Comparison of ENCODE assay signal across 23 cellular contexts in genomic region chr6:150584596-150584995, GRCh38. TPM values are rescaled to one million over a fixed set of nuclear protein-coding genes. Genes with fewer than 3 reads are reported as not detected.
DNase-seq lines count a peak whose midpoint lies in the region; ATAC-seq, FAIRE-seq and TF ChIP-seq lines count a peak whose summit lies in the region.
"Had no signal": no experiment of that assay in that cellular context is flagged by ENCODE, and none has a peak within 500 bp of the region (broad histone marks: within the 10 kb centered on the region; RNA-seq: fewer than 3 reads in every experiment).

No MANE protein-coding gene starts in this region.

- CTCF ChIA-PET in HepG2 (lab: Yijun Ruan, JAX; ENCODE audit: low intra/inter-chr PET ratio, low total read pairs), result no interaction called here

- H3K9me3 ChIP-seq in HepG2 (ENCODE audit: low read length) (no peaks in the 10 kb centered on the region), right lobe of liver (no peaks in the 10 kb centered on the region)
- H3K9me3 ChIP-seq: BLaER1, Caco-2 had no signal

- DNase-seq in HepG2 (ENCODE audit: low spot score) (no peak), right lobe of liver (no peak), left kidney (ENCODE audit: low read depth, low spot score) (peak; percentile 33), progenitor cell of endocrine pancreas (ENCODE audit: low spot score, unreplicated experiment) (no peak), Right ventricle myocardium inferior (ENCODE audit: missing footprints) (no peak), inferior parietal cortex (ENCODE audit: extremely low spot score) (no peak), left ventricle myocardium superior (no peak)
- DNase-seq: Caco-2; CD4-positive, CD25-positive, alpha-beta regulatory T cell; CD8-positive, alpha-beta T cell; DMS153; DND-41; GM23248; H9 had no signal

- H3K27me3 ChIP-seq in HepG2 (ENCODE audit: control insufficient read depth in 1 of 2, insufficient read depth in 2 of 2, low read length in 2 of 2), result 0 out of 5 replicates have a peak, but pooled peaks cover 0 to 5% of the 10 kb centered on the region in 2 experiments
- H3K27me3 ChIP-seq in right lobe of liver, result no peaks in the 10 kb centered on the region
- H3K27me3 ChIP-seq: BLaER1 had no signal

- TF ChIP-seq POLR2A in HepG2 (IDR thresholded peaks at IDR 0.05; ENCODE audit: insufficient read depth in 1 of 2, low read depth in 2 of 2, low read length in 2 of 2) (no peak), right lobe of liver (IDR thresholded peaks at IDR 0.05) (no peak)

- intact Hi-C loops in HepG2 (cut with micrococcal nuclease; ENCODE audit: unreplicated experiment), result no loop called here
- intact Hi-C loops in right lobe of liver (cut with DNase I), result no loop called here
- intact Hi-C loops in Right ventricle myocardium inferior (cut with DNase I), result no loop called here
- intact Hi-C loops in left ventricle myocardium superior (cut with micrococcal nuclease), result no loop called here

- H3K4me3 ChIP-seq in HepG2 (replicated peaks in 1 of 3; ENCODE audit: insufficient read depth in 1 of 3, low read depth in 2 of 3, low read length in 3 of 3), result no peak overlapping the region
- no peak overlapping the region for H3K4me3 ChIP-seq in right lobe of liver
- H3K4me3 ChIP-seq: BLaER1, GM23248 had no signal

- no peaks in the 10 kb centered on the region for H4K20me1 ChIP-seq in HepG2 (ENCODE audit: insufficient read depth, low read length)
- H4K20me1 ChIP-seq: BLaER1 had no signal

- 21% methylated on average over 1 of the region's 1 CpG for WGBS in HepG2 (ENCODE audit: low lambda C conversion rate)
- WGBS in right lobe of liver (ENCODE audit: insufficient coverage, low coverage, low lambda C conversion rate, missing lambda C conversion rate), result 100% methylated on average over 1 of the region's 1 CpG

- no peak overlapping the region for H3K9ac ChIP-seq in HepG2 (ENCODE audit: insufficient read depth, low read depth, low read length)
- H3K9ac ChIP-seq: BLaER1, GM23248 had no signal

- no peaks in the 10 kb centered on the region for H3K36me3 Mint-ChIP-seq in progenitor cell of endocrine pancreas (ENCODE audit: insufficient read depth)
- H3K36me3 Mint-ChIP-seq: CD4-positive, CD25-positive, alpha-beta regulatory T cell; CD8-positive, alpha-beta T cell had no signal

- H3K27ac ChIP-seq in HepG2 (ENCODE audit: extremely low read length, insufficient read depth, low read length) (no peak overlapping the region), right lobe of liver (no peak overlapping the region)
- H3K27ac ChIP-seq: 22Rv1, BLaER1, C4-2B, GM23248 had no signal

- peak overlapping the region; percentile 21 for H3K27ac Mint-ChIP-seq in progenitor cell of endocrine pancreas
- H3K27ac Mint-ChIP-seq: B cell; CD4-positive, CD25-positive, alpha-beta regulatory T cell; CD8-positive, alpha-beta T cell had no signal

- no peak overlapping the region for H2AFZ ChIP-seq in HepG2 (ENCODE audit: low read length)
- H2AFZ ChIP-seq: GM23248 had no signal

- TF ChIP-seq EP300 in HepG2 (IDR thresholded peaks at IDR 0.05; ENCODE audit: low read depth in 2 of 2, low read length in 2 of 2) (no peak), HepG2 (CRISPR knock-in tag; IDR thresholded peaks at IDR 0.05; ENCODE audit: borderline replicate concordance) (no peak)

- no peaks in the 10 kb centered on the region for H3K4me1 Mint-ChIP-seq in progenitor cell of endocrine pancreas (ENCODE audit: low read depth)
- H3K4me1 Mint-ChIP-seq: CD4-positive, CD25-positive, alpha-beta regulatory T cell had no signal

- POLR2A ChIA-PET in HepG2 (lab: Yijun Ruan, JAX), result no interaction called here

- no peak overlapping the region for H3K4me3 Mint-ChIP-seq in progenitor cell of endocrine pancreas (ENCODE audit: low read depth)
- H3K4me3 Mint-ChIP-seq: B cell; CD4-positive, CD25-positive, alpha-beta regulatory T cell; CD8-positive, alpha-beta T cell; H9 had no signal

- no peak for FAIRE-seq in HepG2 (lab: Jason Lieb, UNC)
- FAIRE-seq: A204.1, G401.6, GM12892 had no signal

- ATAC-seq in HepG2, result peak; percentile 37; the same call in 2 of the 3 replicates
- no peak for ATAC-seq in right lobe of liver
- no peak for ATAC-seq in GM21786 (IDR thresholded peaks at IDR 0.05; ENCODE audit: unreplicated experiment)
- no peak for ATAC-seq in Right ventricle myocardium inferior
- ATAC-seq in left ventricle myocardium superior, result no peak
- ATAC-seq: CD8-positive, alpha-beta T cell; HCT116 had no signal

- TF ChIP-seq RAD21 in HepG2 (CRISPR knock-in tag; IDR thresholded peaks at IDR 0.05), result no peak

- H3K9me3 Mint-ChIP-seq in progenitor cell of endocrine pancreas (ENCODE audit: low read depth), result no peaks in the 10 kb centered on the region
- H3K9me3 Mint-ChIP-seq: CD8-positive, alpha-beta T cell; H9 had no signal

- H3K4me2 ChIP-seq in HepG2 (ENCODE audit: low read depth, low read length), result no peak overlapping the region
- H3K4me2 ChIP-seq: BLaER1 had no signal

- H3K27me3 Mint-ChIP-seq in progenitor cell of endocrine pancreas, result peaks cover 3% of the 10 kb centered on the region

- H3K79me2 ChIP-seq in HepG2 (ENCODE audit: insufficient read depth, low read length), result no peaks in the 10 kb centered on the region

- in situ Hi-C loops in HepG2 (cut with HindIII; ENCODE audit: extremely low pct_ligation_motif_present, low pct_unique_long_range_greater_than_20kb), result no loop called here

- BruUV-seq in HepG2 (replicated peaks; lab: Mats Ljungman, UMichigan), result no TSS peak

- H3K4me1 ChIP-seq in HepG2 (ENCODE audit: insufficient read depth, low read length) (no peaks in the 10 kb centered on the region), right lobe of liver (no peaks in the 10 kb centered on the region)
- H3K4me1 ChIP-seq: Caco-2 had no signal

- TF ChIP-seq CTCF in HepG2 (CRISPR knock-in tag; IDR thresholded peaks at IDR 0.05) (no peak), right lobe of liver (IDR thresholded peaks at IDR 0.05) (no peak), progenitor cell of endocrine pancreas (IDR thresholded peaks at IDR 0.05; ENCODE audit: unreplicated experiment) (no peak)

- H3K36me3 ChIP-seq in HepG2 (replicated peaks in 1 of 2; ENCODE audit: control insufficient read depth in 1 of 2, insufficient read depth in 2 of 2, low read length in 2 of 2) (no peaks in the 10 kb centered on the region), right lobe of liver (no peaks in the 10 kb centered on the region)
- H3K36me3 ChIP-seq: BLaER1 had no signal

TF ChIP-seq in HepG2, 621 proteins besides CTCF, POLR2A, EP300 and RAD21 (continues in another document):
- TF ChIP-seq, protein P1, sequence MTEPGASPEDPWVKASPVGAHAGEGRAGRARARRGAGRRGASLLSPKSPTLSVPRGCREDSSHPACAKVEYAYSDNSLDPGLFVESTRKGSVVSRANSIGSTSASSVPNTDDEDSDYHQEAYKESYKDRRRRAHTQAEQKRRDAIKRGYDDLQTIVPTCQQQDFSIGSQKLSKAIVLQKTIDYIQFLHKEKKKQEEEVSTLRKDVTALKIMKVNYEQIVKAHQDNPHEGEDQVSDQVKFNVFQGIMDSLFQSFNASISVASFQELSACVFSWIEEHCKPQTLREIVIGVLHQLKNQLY (CRISPR knock-in tag; IDR thresholded peaks at IDR 0.05), result no peak
- TF ChIP-seq ZNF552 (CRISPR knock-in tag; IDR thresholded peaks at IDR 0.05; ENCODE audit: borderline replicate concordance), result no peak
- no peak for TF ChIP-seq ZNF670 (CRISPR knock-in tag; IDR thresholded peaks at IDR 0.05; ENCODE audit: borderline replicate concordance)
- TF ChIP-seq ZMYM3 (CRISPR knock-in tag; IDR thresholded peaks at IDR 0.05), result 0 out of 2 replicates have a peak, but pooled peaks have one; percentile 21
- TF ChIP-seq GRHL1 (CRISPR knock-in tag; conservative IDR thresholded peaks at IDR 0.05), result no peak

RNA-seq across cellular contexts. Expression of gene PLEKHG1, which starts 15.1 kb away (rescaled TPM):
- total RNA-seq in HepG2 (2016; rRNA removed; fragmentation: Illumina TruSeq; extraction: Trizol), result 0.04 and 0.07 TPM in 2 replicates
- 0.26 TPM in 1 of 2 replicates, not detected in the other for total RNA-seq in HepG2 (2016; cell fraction: cytosol; rRNA removed; fragmentation: Illumina TruSeq; extraction: Trizol; ENCODE audit: low read depth)
- total RNA-seq in HepG2 (2016; cell fraction: insoluble cytoplasmic fraction; rRNA removed; fragmentation: Illumina TruSeq; extraction: Trizol), result 0.28 and 0.30 TPM in 2 replicates
- total RNA-seq in HepG2 (2016; cell fraction: membrane; rRNA removed; fragmentation: Illumina TruSeq; extraction: Trizol), result 0.09 and 0.17 TPM in 2 replicates
- 0.19 and 0.34 TPM in 2 replicates for total RNA-seq in HepG2 (2016; cell fraction: nucleus; rRNA removed; fragmentation: Illumina TruSeq; extraction: Trizol)
- 0.03 TPM in 2 replicates for polyA plus RNA-seq in HepG2 (2011; rRNA removed)
- 0.01 and 0.04 TPM in 2 replicates for polyA plus RNA-seq in HepG2 (2011; cell fraction: cytosol; rRNA removed)
- polyA plus RNA-seq in HepG2 (2011; cell fraction: nucleus; rRNA removed), result 0.03 and 0.43 TPM in 2 replicates
- 0.08 and 0.09 TPM in 2 replicates for polyA plus RNA-seq in HepG2 (2012)
- not detected in 2 replicates for polyA plus RNA-seq in HepG2 (2016; cell fraction: cytosol; fragmentation: Illumina TruSeq; extraction: Trizol; ENCODE audit: low read depth)
- polyA plus RNA-seq in HepG2 (2016; cell fraction: insoluble cytoplasmic fraction; fragmentation: Illumina TruSeq; extraction: Trizol; ENCODE audit: low read depth), result 0.08 TPM in 1 of 2 replicates, not detected in the other
- not detected in 2 replicates for polyA plus RNA-seq in HepG2 (2016; cell fraction: membrane; fragmentation: Illumina TruSeq; extraction: Trizol; ENCODE audit: low read depth)
- polyA plus RNA-seq in HepG2 (2016; cell fraction: nucleus; fragmentation: Illumina TruSeq; extraction: Trizol; ENCODE audit: insufficient read depth, low read depth), result 0.12 and 0.20 TPM in 2 replicates
- polyA minus RNA-seq in HepG2 (2011; rRNA and poly(A)+ RNA removed; ENCODE audit: low replicate concordance), result 0.26 and 1.6 TPM in 2 replicates
- not detected in 2 replicates for polyA minus RNA-seq in HepG2 (2011; cell fraction: cytosol; rRNA and poly(A)+ RNA removed)
- 0.13 and 0.62 TPM in 2 replicates for polyA minus RNA-seq in HepG2 (2011; cell fraction: nucleus; rRNA and poly(A)+ RNA removed)
- total RNA-seq in right lobe of liver, result 10 to 100 TPM in 5 of 6 experiments, 1 to 10 TPM in 1; 8.7 to 20.3 (median 11.8) TPM
- total RNA-seq in progenitor cell of endocrine pancreas, result 38.8 and 42.2 TPM in 2 replicates
- 10.2 TPM for total RNA-seq in Right ventricle myocardium inferior
- 7.6 TPM for total RNA-seq in left ventricle myocardium superior
